8 cellular contexts compared by ENCODE assay signal in genomic region chr1:26233903-26234643, GRCh38. TPM values are rescaled to one million over a fixed set of nuclear protein-coding genes. Genes with fewer than 3 reads are reported as not detected.
A peak's percentile ranks its signal among the peaks of the same experiment; 100 is the strongest.
DNase-seq lines count a peak whose midpoint lies in the region; ATAC-seq, FAIRE-seq and TF ChIP-seq lines count a peak whose summit lies in the region.

A gene with protein sequence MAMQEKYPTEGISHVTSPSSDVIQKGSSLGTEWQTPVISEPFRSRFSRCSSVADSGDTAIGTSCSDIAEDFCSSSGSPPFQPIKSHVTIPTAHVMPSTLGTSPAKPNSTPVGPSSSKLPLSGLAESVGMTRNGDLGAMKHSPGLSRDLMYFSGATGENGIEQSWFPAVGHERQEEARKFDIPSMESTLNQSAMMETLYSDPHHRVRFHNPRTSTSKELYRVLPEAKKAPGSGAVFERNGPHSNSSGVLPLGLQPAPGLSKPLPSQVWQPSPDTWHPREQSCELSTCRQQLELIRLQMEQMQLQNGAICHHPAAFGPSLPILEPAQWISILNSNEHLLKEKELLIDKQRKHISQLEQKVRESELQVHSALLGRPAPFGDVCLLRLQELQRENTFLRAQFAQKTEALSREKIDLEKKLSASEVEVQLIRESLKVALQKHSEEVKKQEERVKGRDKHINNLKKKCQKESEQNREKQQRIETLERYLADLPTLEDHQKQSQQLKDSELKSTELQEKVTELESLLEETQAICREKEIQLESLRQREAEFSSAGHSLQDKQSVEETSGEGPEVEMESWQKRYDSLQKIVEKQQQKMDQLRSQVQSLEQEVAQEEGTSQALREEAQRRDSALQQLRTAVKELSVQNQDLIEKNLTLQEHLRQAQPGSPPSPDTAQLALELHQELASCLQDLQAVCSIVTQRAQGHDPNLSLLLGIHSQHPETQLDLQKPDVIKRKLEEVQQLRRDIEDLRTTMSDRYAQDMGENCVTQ (plus strand): TSS chr1:26234200. CDS start chr1:26239784, 5,584 bp downstream.

- ATAC-seq in HG02981 (IDR thresholded peaks at IDR 0.05; ENCODE audit: unreplicated experiment) (peak; percentile 94), right cardiac atrium (peak; percentile 100)

- H3K9me3 ChIP-seq in astrocyte (ENCODE audit: insufficient read depth, low read depth, low read length), result no peaks in the 10 kb centered on the region
- no peaks in the 10 kb centered on the region for H3K9me3 ChIP-seq in right cardiac atrium (ENCODE audit: control insufficient read depth, low read length)
- no peaks in the 10 kb centered on the region for H3K9me3 ChIP-seq in vagina

- FAIRE-seq in GM18507 (lab: Jason Lieb, UNC), result peak; percentile 100
- FAIRE-seq in astrocyte (lab: Jason Lieb, UNC), result peak; percentile 77

- H3K4me3 ChIP-seq in astrocyte (ENCODE audit: insufficient read depth, low read depth, low read length) (peak within 1 kb of the TSS; percentile 90), right cardiac atrium (ENCODE audit: low read length) (peak within 1 kb of the TSS; percentile 54), vagina (peak within 1 kb of the TSS; percentile 65 to 85)

- intact Hi-C loops in right cardiac atrium (cut with DNase I) (loop anchor here in 1 of 4 donors (10.0 kb wide), 1 partner anchor 69 kb away; the partner anchor contains the start of genes C1orf232 and ZNF593), vagina (cut with DNase I) (no loop called here)

- H3K4me1 Mint-ChIP-seq in astrocyte (ENCODE audit: low read depth, unreplicated experiment), result peaks cover 9% of the 10 kb centered on the region

- no peaks in the 10 kb centered on the region for H3K9me3 Mint-ChIP-seq in astrocyte (ENCODE audit: unreplicated experiment)

- no peaks in the 10 kb centered on the region for H3K36me3 Mint-ChIP-seq in astrocyte (ENCODE audit: low read depth, unreplicated experiment)

- H3K27ac ChIP-seq in astrocyte (ENCODE audit: low read depth, low read length) (peak within 1 kb of the TSS; percentile 71), right cardiac atrium (ENCODE audit: low read length) (peak within 1 kb of the TSS; percentile 62), vagina (peak within 1 kb of the TSS; percentile 84)

- H3K36me3 ChIP-seq in astrocyte (ENCODE audit: insufficient read depth, low read length), result no peaks in the 10 kb centered on the region
- H3K36me3 ChIP-seq in vagina, result no peaks in the 10 kb centered on the region

- under 1% methylated on average over 73 of the region's 73 CpGs for WGBS in right cardiac atrium

- H3K4me1 ChIP-seq in astrocyte (ENCODE audit: insufficient read depth, low read length) (peaks cover 13% of the 10 kb centered on the region), right cardiac atrium (ENCODE audit: control insufficient read depth, insufficient read depth, low read length) (no peaks in the 10 kb centered on the region), vagina (peaks cover 6% of the 10 kb centered on the region)

- peak within 1 kb of the TSS; percentile 95 for H3K4me2 ChIP-seq in astrocyte (ENCODE audit: low read length)

- H4K20me1 ChIP-seq in astrocyte (ENCODE audit: insufficient read depth, low read length), result no peaks in the 10 kb centered on the region

- H3K79me2 ChIP-seq in astrocyte (ENCODE audit: insufficient read depth, low read length), result peaks cover 42% of the 10 kb centered on the region

- peak within 1 kb of the TSS; percentile 98 for H2AFZ ChIP-seq in astrocyte (ENCODE audit: low read depth, low read length)

- peaks cover 2% of the 10 kb centered on the region for H3K27me3 Mint-ChIP-seq in astrocyte (ENCODE audit: low read depth, unreplicated experiment)

- H3K27ac Mint-ChIP-seq in astrocyte (ENCODE audit: unreplicated experiment), result peak within 1 kb of the TSS; percentile 81

- peak; percentile 58 for TF ChIP-seq CTCF in astrocyte (IDR thresholded peaks at IDR 0.05; ENCODE audit: insufficient read depth, low read depth, low read length)
- peak; percentile 20 to 59 (median 49) for TF ChIP-seq CTCF in vagina (IDR thresholded peaks at IDR 0.05)

- H3K9ac ChIP-seq in astrocyte (ENCODE audit: low read length), result peak within 1 kb of the TSS; percentile 88

- peak within 1 kb of the TSS; percentile 93 for H3K4me3 Mint-ChIP-seq in astrocyte (ENCODE audit: unreplicated experiment)

- TF ChIP-seq POLR2A in vagina (IDR thresholded peaks at IDR 0.05), result peak; percentile 25 to 58

- DNase-seq in GM18507 (ENCODE audit: extremely low spot score, insufficient read length, low read depth), result peak; percentile 99
- peak; percentile 95 for DNase-seq in NCI-H2029 (lab: John Stamatoyannopoulos, UW)
- DNase-seq in T-helper 22 cell (ENCODE audit: low read depth), result peak; percentile 97
- peak; percentile 87 for DNase-seq in astrocyte (ENCODE audit: low read depth)
- peak; percentile 98 to 99 (median 99) for DNase-seq in right cardiac atrium
- peak; percentile 90 for DNase-seq in pulmonary artery endothelial cell (ENCODE audit: low read depth, low spot score)
- DNase-seq in vagina (ENCODE audit: extremely low spot score in 2 of 2), result peak in 1 of 2 donors; percentile 97

- no peaks in the 10 kb centered on the region for H3K27me3 ChIP-seq in astrocyte (ENCODE audit: insufficient read depth, low read length)
- no peaks in the 10 kb centered on the region for H3K27me3 ChIP-seq in right cardiac atrium (ENCODE audit: control insufficient read depth, insufficient read depth)
- no peaks in the 10 kb centered on the region for H3K27me3 ChIP-seq in vagina

RNA-seq across cellular contexts. Expression of the gene that starts here (rescaled TPM):
- total RNA-seq in astrocyte, result 10.2 and 10.5 TPM in 2 replicates
- total RNA-seq in right cardiac atrium, result 10 to 100 TPM; 18.9 to 56.2 (median 32.9) TPM
- polyA plus RNA-seq in right cardiac atrium, result 20.7 TPM
- total RNA-seq in pulmonary artery endothelial cell, result 9.7 and 19.0 TPM in 2 replicates
- 9.1 TPM for total RNA-seq in vagina
